Comparison of ENCODE assay signal across 23 cellular contexts in the genomic region with DNA sequence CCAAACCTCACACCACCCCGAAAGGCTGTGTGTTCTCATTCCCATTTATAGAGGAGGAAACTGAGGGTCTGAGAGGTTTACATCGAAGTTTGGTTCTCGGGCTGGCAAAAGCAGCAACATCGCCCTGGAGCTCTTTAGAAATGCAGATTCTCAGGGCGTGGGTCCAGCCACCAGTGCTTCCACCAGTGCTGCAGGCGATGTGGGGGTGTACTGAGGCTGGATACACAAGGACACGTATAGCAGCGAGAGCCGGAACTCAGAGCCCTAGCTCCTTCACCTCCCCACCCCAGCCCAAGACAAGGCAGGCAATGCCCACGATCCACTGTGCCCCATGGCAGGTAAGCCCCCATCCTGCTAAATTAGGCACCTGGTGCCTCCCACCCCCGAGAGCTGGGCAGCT. TPM values are rescaled to one million over a fixed set of nuclear protein-coding genes. Genes with fewer than 3 reads are reported as not detected.
DNase-seq lines count a peak whose midpoint lies in the region; ATAC-seq and TF ChIP-seq lines count a peak whose summit lies in the region.
"Had no signal": no experiment of that assay in that cellular context is flagged by ENCODE, and none has a peak within 500 bp of the region (broad histone marks: within the 10 kb centered on the region; RNA-seq: fewer than 3 reads in every experiment).

No MANE protein-coding gene starts in this region.

- H3K27me3 ChIP-seq in left ventricle myocardium inferior (ENCODE audit: low read depth) (no peaks in the 10 kb centered on the region), dorsolateral prefrontal cortex (no peaks in the 10 kb centered on the region)
- H3K27me3 ChIP-seq: MG63 had no signal

- H3K27ac Mint-ChIP-seq in neural crest cell (ENCODE audit: unreplicated experiment) = peak overlapping the region; percentile 64
- H3K27ac Mint-ChIP-seq: activated naive CD8-positive, alpha-beta T cell treated with anti-CD3 and anti-CD28 coated beads, Interleukin-2, amount 50 U/mL, for 24 hours; CD4-positive, CD25-positive, alpha-beta regulatory T cell had no signal

- H3K36me3 Mint-ChIP-seq in neural crest cell (ENCODE audit: low read depth) = peaks cover 9% of the 10 kb centered on the region
- H3K36me3 Mint-ChIP-seq: CD4-positive, CD25-positive, alpha-beta regulatory T cell had no signal

- DNase-seq in left ventricle myocardium inferior = no peak
- DNase-seq in left ventricle myocardium superior = no peak
- DNase-seq in dorsolateral prefrontal cortex = peak in 4 of 10 donors; percentile 45 to 71 (median 50)
- DNase-seq in neural crest cell (ENCODE audit: low read depth, low spot score) = no peak
- DNase-seq in NCI-H526 (lab: John Stamatoyannopoulos, UW) = no peak
- no peak for DNase-seq in HK-2 (ENCODE audit: unreplicated experiment)
- DNase-seq: activated CD4-positive, alpha-beta T cell treated with anti-CD3 and anti-CD28 coated beads, Interleukin-2, amount 50 U/mL, for 48 hours; activated gamma-delta T cell treated with Interleukin-2 at 50 U/mL for 16 hours; activated naive CD8-positive, alpha-beta T cell treated with anti-CD3 and anti-CD28 coated beads, Interleukin-2, amount 50 U/mL, for 24 hours; activated T-cell treated with anti-CD3 and anti-CD28 coated beads, Interleukin-2, amount 50 U/mL, for 48 hours; CD4-positive, CD25-positive, alpha-beta regulatory T cell; cerebellar nuclear complex; GF-D8; GOT3; left lung; MG63; stimulated activated CD4-positive, alpha-beta T cell treated with anti-CD3 and anti-CD28 coated beads, Interleukin-15, amount 100 ng/mL, for 24 hours; stimulated activated CD4-positive, alpha-beta T cell treated with anti-CD3 and anti-CD28 coated beads, Interleukin-4, amount 100 ng/mL, for 4 hours; upper lobe of right lung had no signal

- peaks cover 99% of the 10 kb centered on the region for H3K4me1 ChIP-seq in left ventricle myocardium inferior
- H3K4me1 ChIP-seq: prostate gland had no signal

- intact Hi-C loops in left ventricle myocardium inferior (cut with micrococcal nuclease) (loop anchor here (10.0 kb wide), 1 partner anchor 154 kb away; no protein-coding TSS in a partner anchor), left ventricle myocardium superior (cut with micrococcal nuclease) (no loop called here), dorsolateral prefrontal cortex (cut with DNase I) (loop anchor here in 1 of 2 donors (5.0 kb wide), 1 partner anchor 161 kb away; a partner anchor contains a TSS)

- H3K4me1 Mint-ChIP-seq in neural crest cell = peaks cover 58% of the 10 kb centered on the region
- H3K4me1 Mint-ChIP-seq: activated naive CD8-positive, alpha-beta T cell treated with anti-CD3 and anti-CD28 coated beads, Interleukin-2, amount 50 U/mL, for 24 hours had no signal

- ATAC-seq in left ventricle myocardium superior (no peak), GM19023 (IDR thresholded peaks at IDR 0.05; ENCODE audit: unreplicated experiment) (no peak), GM21447 (IDR thresholded peaks at IDR 0.05; ENCODE audit: unreplicated experiment) (no peak)
- ATAC-seq: activated CD4-positive, CD25-positive, alpha-beta regulatory T cell treated with anti-CD3 and anti-CD28 coated beads, Interleukin-2, amount 50 U/mL, for 24 hours; activated naive CD8-positive, alpha-beta T cell treated with anti-CD3 and anti-CD28 coated beads, Interleukin-2, amount 50 U/mL, for 24 hours; left lung; upper lobe of right lung had no signal

- H3K27ac ChIP-seq in left ventricle myocardium inferior (replicated peaks) (peak overlapping the region; percentile 97), dorsolateral prefrontal cortex (peak overlapping the region; percentile 39 to 99 (median 97))
- H3K27ac ChIP-seq: left lung, prostate gland, upper lobe of right lung had no signal

- no peaks in the 10 kb centered on the region for H3K27me3 Mint-ChIP-seq in neural crest cell (ENCODE audit: low read depth)

- TF ChIP-seq CTCF in left ventricle myocardium inferior (IDR thresholded peaks at IDR 0.05; ENCODE audit: borderline replicate concordance) = no peak
- TF ChIP-seq CTCF in dorsolateral prefrontal cortex (IDR thresholded peaks at IDR 0.05 in 54 of 56, conservative IDR thresholded peaks at IDR 0.05 in 2 of 56; ENCODE audit: low read depth in 1 of 56, partially characterized antibody in 56 of 56) = no peak
- no peak for TF ChIP-seq CTCF in neural crest cell (conservative IDR thresholded peaks at IDR 0.05)

- H3K9me3 Mint-ChIP-seq in neural crest cell = no peaks in the 10 kb centered on the region
- H3K9me3 Mint-ChIP-seq: activated naive CD8-positive, alpha-beta T cell treated with anti-CD3 and anti-CD28 coated beads, Interleukin-2, amount 50 U/mL, for 24 hours had no signal

- no peak overlapping the region for H3K4me3 Mint-ChIP-seq in neural crest cell
- H3K4me3 Mint-ChIP-seq: activated naive CD8-positive, alpha-beta T cell treated with anti-CD3 and anti-CD28 coated beads, Interleukin-2, amount 50 U/mL, for 24 hours; CD4-positive, CD25-positive, alpha-beta regulatory T cell had no signal

- H3K36me3 ChIP-seq in left ventricle myocardium inferior = peaks cover 19% of the 10 kb centered on the region
- H3K36me3 ChIP-seq: left lung, MG63, prostate gland, upper lobe of right lung had no signal

- no peaks in the 10 kb centered on the region for H3K9me3 ChIP-seq in left ventricle myocardium inferior (replicated peaks)
- H3K9me3 ChIP-seq: left lung, MG63, prostate gland, upper lobe of right lung had no signal

- H3K4me3 ChIP-seq in left ventricle myocardium inferior (no peak overlapping the region), dorsolateral prefrontal cortex (peak overlapping the region in 54 of 59 donors; percentile 1 to 95 (median 43))
- H3K4me3 ChIP-seq: left lung, MG63, prostate gland, upper lobe of right lung had no signal

RNA-seq across cellular contexts. Expression of a gene that starts 5.9 kb away (rescaled TPM):
- total RNA-seq in left ventricle myocardium inferior (82.3 TPM), left ventricle myocardium superior (103 TPM), dorsolateral prefrontal cortex (1,000 to 10,000 TPM in 1 of 120 experiments, 100 to 1,000 TPM in 119; 255 to 1,354 (median 496) TPM), neural crest cell (58.5 and 59.3 TPM in 2 replicates)
